Comparison of ENCODE assay signal across 17 cellular contexts in the genomic region with DNA sequence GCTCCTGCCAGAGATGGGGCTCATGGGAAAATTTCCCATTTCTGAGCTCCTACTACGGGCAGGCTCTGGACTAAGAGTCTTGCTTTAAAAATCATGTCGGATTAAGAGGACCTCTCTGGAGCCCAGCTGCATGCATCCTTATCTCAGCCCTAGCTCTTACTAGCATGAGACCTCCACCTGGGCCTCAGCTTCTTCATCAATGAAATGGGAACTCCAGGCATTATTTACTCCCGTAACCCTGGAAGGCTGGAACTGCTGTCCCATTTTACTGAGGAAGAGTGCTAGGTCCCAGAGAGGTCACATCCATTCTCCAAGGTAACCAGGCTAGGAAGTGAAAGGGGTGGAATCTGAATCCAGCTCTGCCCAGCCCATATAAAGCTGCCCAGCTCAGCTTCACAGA. TPM values are rescaled to one million over a fixed set of nuclear protein-coding genes. Genes with fewer than 3 reads are reported as not detected.
DNase-seq lines count a peak whose midpoint lies in the region; ATAC-seq, FAIRE-seq and TF ChIP-seq lines count a peak whose summit lies in the region.
"Had no signal": no experiment of that assay in that cellular context is flagged by ENCODE, and none has a peak within 500 bp of the region (broad histone marks: within the 10 kb centered on the region; RNA-seq: fewer than 3 reads in every experiment).

No MANE protein-coding gene starts in this region.

- no peak for DNase-seq in K562 (ENCODE audit: extremely low read depth in 1 of 4, low spot score in 3 of 4)
- no peak for DNase-seq in stomach
- no peak for DNase-seq in NCI-H1092 treated with DMSO at 0.1 percent for 48 hours (lab: John Stamatoyannopoulos, UW)
- DNase-seq in sigmoid colon: no peak
- DNase-seq: COR-L47, DMS153, Karpas-422, NCI-H1417 treated with DMSO at 0.1 percent for 48 hours, NCI-H2029, NCI-H2171 treated with DMSO at 0.1 percent for 48 hours had no signal

- no peak overlapping the region for H2AFZ ChIP-seq in K562 (ENCODE audit: low read depth, low read length)

- in situ Hi-C loops in K562 (cut with MboI): no loop called here

- TF ChIP-seq POLR2A in K562 (conservative IDR thresholded peaks at IDR 0.05) (no peak), gastroesophageal sphincter (IDR thresholded peaks at IDR 0.05) (no peak), stomach (IDR thresholded peaks at IDR 0.05) (no peak), sigmoid colon (IDR thresholded peaks at IDR 0.05) (no peak)

- ATAC-seq in K562: no peak
- no peak for ATAC-seq in gastroesophageal sphincter
- ATAC-seq in HG03097 (IDR thresholded peaks at IDR 0.05; ENCODE audit: low FRiP score, unreplicated experiment): no peak
- ATAC-seq: Panc1, Right ventricle myocardium inferior had no signal

- FAIRE-seq in K562 (lab: Jason Lieb, UNC): no peak
- FAIRE-seq: H54 had no signal

- peaks cover 0 to 21% of the 10 kb centered on the region in 2 experiments; a peak in 3 of 5 replicates for H3K4me1 ChIP-seq in K562 (replicated peaks in 1 of 2; ENCODE audit: control insufficient read depth in 2 of 2, insufficient read depth in 2 of 2, low read length in 2 of 2)
- peaks cover 0 to 68% (median 32%) of the 10 kb centered on the region in 3 donors for H3K4me1 ChIP-seq in gastroesophageal sphincter
- peaks cover 16 to 83% (median 41%) of the 10 kb centered on the region in 4 donors for H3K4me1 ChIP-seq in stomach
- peaks cover 0 to 42% (median 23%) of the 10 kb centered on the region in 4 donors for H3K4me1 ChIP-seq in sigmoid colon

- H3K9ac ChIP-seq in K562 (ENCODE audit: insufficient read depth in 1 of 2, low read depth in 2 of 2, low read length in 2 of 2): peak overlapping the region in 1 of 2 experiments; percentile 75; a peak in 1 of 4 replicates

- CTCF ChIA-PET in K562 (lab: Yijun Ruan, JAX; ENCODE audit: low intra/inter-chr PET ratio): no interaction called here

- no peaks in the 10 kb centered on the region for H3K79me2 ChIP-seq in K562 (ENCODE audit: control insufficient read depth, insufficient read depth, low read length)

- H3K27ac ChIP-seq in K562 (ENCODE audit: extremely low read depth, low read depth, low read length) (no peak overlapping the region), gastroesophageal sphincter (peak overlapping the region in 3 of 4 donors; percentile 67 to 82 (median 79)), stomach (peak overlapping the region in 4 of 5 donors; percentile 31 to 83 (median 50)), sigmoid colon (peak overlapping the region in 2 of 4 donors; percentile 48 to 72)

- intact Hi-C loops in K562 (cut with micrococcal nuclease) (no loop called here), stomach (cut with DNase I; ENCODE audit: low total_unique reads) (no loop called here), sigmoid colon (cut with DNase I) (no loop called here)

- BruUV-seq in K562 (replicated peaks; lab: Mats Ljungman, UMichigan): no TSS peak

- no peaks in the 10 kb centered on the region for H3K9me3 ChIP-seq in K562 (replicated peaks; ENCODE audit: control insufficient read depth, insufficient read depth, low read depth, low read length)
- no peaks in the 10 kb centered on the region for H3K9me3 ChIP-seq in gastroesophageal sphincter
- no peaks in the 10 kb centered on the region for H3K9me3 ChIP-seq in stomach
- H3K9me3 ChIP-seq in sigmoid colon: no peaks in the 10 kb centered on the region

- 14% methylated on average over 3 of the region's 3 CpGs for WGBS in K562 (ENCODE audit: insufficient coverage, low coverage, missing lambda C conversion rate)
- WGBS in gastroesophageal sphincter (ENCODE audit: low coverage in 1 of 2), 2 donors: 83% methylated on average over 2 of the region's 3 CpGs; no CpG with 5 or more reads in 1 of the 2 donors
- 70 to 88% (median 77%) methylated on average over 1 to 3 of the region's 3 CpGs for WGBS in stomach, 5 donors
- 86% methylated on average over 3 of the region's 3 CpGs for WGBS in sigmoid colon, 2 donors

- H3K4me2 ChIP-seq in K562 (ENCODE audit: insufficient read depth, low read length): no peak overlapping the region

- TF ChIP-seq CTCF in K562 (IDR thresholded peaks at IDR 0.05 in 2 of 3, conservative IDR thresholded peaks at IDR 0.05 in 1 of 3; ENCODE audit: insufficient read depth in 2 of 3, low read depth in 1 of 3, low read length in 3 of 3) (no peak), gastroesophageal sphincter (IDR thresholded peaks at IDR 0.05) (no peak), stomach (IDR thresholded peaks at IDR 0.05) (no peak), sigmoid colon (IDR thresholded peaks at IDR 0.05) (no peak)

- H3K4me3 ChIP-seq in K562 (no peak overlapping the region), gastroesophageal sphincter (no peak overlapping the region), stomach (no peak overlapping the region), sigmoid colon (no peak overlapping the region)

- H3K36me3 ChIP-seq in K562 (ENCODE audit: control insufficient read depth, insufficient read depth, low read length) (no peaks in the 10 kb centered on the region), gastroesophageal sphincter (no peaks in the 10 kb centered on the region), stomach (no peaks in the 10 kb centered on the region), sigmoid colon (no peaks in the 10 kb centered on the region)

- H3K27me3 ChIP-seq in K562 (ENCODE audit: control insufficient read depth in 2 of 2, insufficient read depth in 2 of 2, low read length in 2 of 2) (peaks cover 0 to 10% of the 10 kb centered on the region in 2 experiments; a peak in 1 of 5 replicates), gastroesophageal sphincter (no peaks in the 10 kb centered on the region), stomach (peaks cover 0 to under 1% (median 0%) of the 10 kb centered on the region in 3 donors), sigmoid colon (no peaks in the 10 kb centered on the region)

- no peak for TF ChIP-seq RAD21 in K562 (CRISPR knock-in tag; conservative IDR thresholded peaks at IDR 0.05 in 1 of 2, IDR thresholded peaks at IDR 0.05 in 1 of 2)

- no peak for TF ChIP-seq EP300 in K562 (IDR thresholded peaks at IDR 0.05; ENCODE audit: low read length)
- TF ChIP-seq EP300 in gastroesophageal sphincter (IDR thresholded peaks at IDR 0.05): no peak
- TF ChIP-seq EP300 in stomach (IDR thresholded peaks at IDR 0.05): no peak
- TF ChIP-seq EP300 in sigmoid colon (IDR thresholded peaks at IDR 0.05): no peak

- no peaks in the 10 kb centered on the region for H3K9me1 ChIP-seq in K562 (ENCODE audit: control insufficient read depth, insufficient read depth, low read length)

- POLR2A ChIA-PET in K562 (lab: Yijun Ruan, JAX): interaction anchor here (0.6 to 3.7 kb wide), 12 partner anchors 8 to 415 kb away, joined by 3 to 19 read pairs (median 4); a partner anchor contains a TSS

- H4K20me1 ChIP-seq in K562 (replicated peaks; ENCODE audit: control insufficient read depth, insufficient read depth, low read length): no peaks in the 10 kb centered on the region; the same call in none of the 2 replicates

RNA-seq across cellular contexts. Expression of a gene that starts 6.2 kb away (rescaled TPM):
- 0.07 and 0.11 TPM in 2 replicates for total RNA-seq in K562 (2011; cell fraction: chromatin; rRNA removed; ENCODE audit: low replicate concordance)
- 0.13 and 0.17 TPM in 2 replicates for total RNA-seq in K562 (2011; cell fraction: nucleolus; rRNA removed)
- 0.07 TPM in 1 of 2 replicates, not detected in the other for total RNA-seq in K562 (2011; cell fraction: nucleoplasm; rRNA removed)
- total RNA-seq in K562 (2014; rRNA removed) (0.14 TPM in 1 of 2 replicates, not detected in the other), K562 (2014; rRNA removed; fragmentation: Illumina TruSeq; extraction: Trizol) (0.03 TPM in 1 of 2 replicates, not detected in the other), K562 (2015; rRNA removed; fragmentation: Illumina TruSeq; extraction: Trizol) (not detected in 2 replicates), K562 (2021) (0.04 and 0.09 TPM in 2 replicates), gastroesophageal sphincter (10 to 100 TPM; 43.3 to 57.8 (median 50.6) TPM), stomach (10 to 100 TPM in 1 of 5 donors, 1 to 10 TPM in 4; 3.5 to 19.2 (median 5.5) TPM), sigmoid colon (10 to 100 TPM in 1 of 4 donors, 1 to 10 TPM in 3; 1.8 to 13.0 (median 4.3) TPM)
- polyA plus RNA-seq in K562 (2011; rRNA removed) (0.04 TPM in 2 replicates), K562 (2014; fragmentation: Illumina TruSeq; extraction: Trizol) (0.07 TPM in 1 of 2 replicates, not detected in the other), K562 (2014; fragmentation: Nextera tagmentation; extraction: Ambion mirVana) (not detected), K562 (2014; rRNA removed) (0.03 TPM in 1 of 2 replicates, not detected in the other), stomach (1 to 10 TPM in 2 of 3 donors, under 1 TPM in 1; 0.92 to 5.0 (median 2.0) TPM), sigmoid colon (1 to 10 TPM in 2 of 3 donors, under 1 TPM in 1; 0.60 to 3.2 (median 2.4) TPM)
- polyA plus RNA-seq in K562 (2011; cell fraction: cytosol; rRNA removed): 0.09 TPM in 1 of 2 replicates, not detected in the other
- polyA plus RNA-seq in K562 (2011; cell fraction: nucleus; rRNA removed): 0.11 TPM in 1 of 2 replicates, not detected in the other
- polyA plus RNA-seq in K562 (2012): 0.01 and 0.07 TPM in 2 replicates
- polyA minus RNA-seq in K562 (2011; rRNA and poly(A)+ RNA removed): not detected in 2 replicates
- polyA minus RNA-seq in K562 (2011; cell fraction: cytosol; rRNA and poly(A)+ RNA removed): not detected in 2 replicates
- 0.13 TPM in 1 of 2 replicates, not detected in the other for polyA minus RNA-seq in K562 (2011; cell fraction: nucleus; rRNA and poly(A)+ RNA removed)

RNA-seq across cellular contexts. Expression of a gene that starts 30.1 kb away (rescaled TPM):
- total RNA-seq in K562 (2011; cell fraction: chromatin; rRNA removed; ENCODE audit: low replicate concordance): 6.1 and 18.5 TPM in 2 replicates
- 17.3 and 17.4 TPM in 2 replicates for total RNA-seq in K562 (2011; cell fraction: nucleolus; rRNA removed)
- 12.3 and 12.6 TPM in 2 replicates for total RNA-seq in K562 (2011; cell fraction: nucleoplasm; rRNA removed)
- 40.0 and 52.5 TPM in 2 replicates for total RNA-seq in K562 (2014; rRNA removed)
- total RNA-seq in K562 (2014; rRNA removed; fragmentation: Illumina TruSeq; extraction: Trizol): 15.1 and 21.2 TPM in 2 replicates
- 26.7 and 27.4 TPM in 2 replicates for total RNA-seq in K562 (2015; rRNA removed; fragmentation: Illumina TruSeq; extraction: Trizol)
- 30.9 and 33.4 TPM in 2 replicates for total RNA-seq in K562 (2021)
- 34.4 and 37.0 TPM in 2 replicates for polyA plus RNA-seq in K562 (2011; rRNA removed)
- polyA plus RNA-seq in K562 (2011; cell fraction: cytosol; rRNA removed): 43.8 and 51.3 TPM in 2 replicates
- 27.6 and 28.3 TPM in 2 replicates for polyA plus RNA-seq in K562 (2011; cell fraction: nucleus; rRNA removed)
- 24.0 and 26.0 TPM in 2 replicates for polyA plus RNA-seq in K562 (2012)
- polyA plus RNA-seq in K562 (2014; fragmentation: Illumina TruSeq; extraction: Trizol): 25.2 and 26.7 TPM in 2 replicates
- polyA plus RNA-seq in K562 (2014; fragmentation: Nextera tagmentation; extraction: Ambion mirVana): 1 to 10 TPM; 5.9 to 8.4 TPM
- polyA plus RNA-seq in K562 (2014; rRNA removed): 29.9 and 37.2 TPM in 2 replicates
- 12.3 and 15.7 TPM in 2 replicates for polyA minus RNA-seq in K562 (2011; rRNA and poly(A)+ RNA removed)
- 12.0 and 12.3 TPM in 2 replicates for polyA minus RNA-seq in K562 (2011; cell fraction: cytosol; rRNA and poly(A)+ RNA removed)
- polyA minus RNA-seq in K562 (2011; cell fraction: nucleus; rRNA and poly(A)+ RNA removed): 4.6 and 6.2 TPM in 2 replicates
- 10 to 100 TPM; 23.8 to 43.4 (median 32.6) TPM for total RNA-seq in gastroesophageal sphincter
- 10 to 100 TPM in 3 of 5 donors, 1 to 10 TPM in 2; 1.8 to 15.1 (median 11.6) TPM for total RNA-seq in stomach
- 10 to 100 TPM; 21.3 to 27.5 (median 24.7) TPM for polyA plus RNA-seq in stomach
- 10 to 100 TPM; 24.3 to 49.6 (median 37.0) TPM for total RNA-seq in sigmoid colon
- 10 to 100 TPM; 21.6 to 30.0 (median 29.6) TPM for polyA plus RNA-seq in sigmoid colon

RNA-seq across cellular contexts. Expression of a gene that starts 30.5 kb away (rescaled TPM):
- total RNA-seq in K562 (2011; cell fraction: chromatin; rRNA removed; ENCODE audit: low replicate concordance): 60.6 and 88.2 TPM in 2 replicates
- total RNA-seq in K562 (2011; cell fraction: nucleolus; rRNA removed): 67.4 and 71.0 TPM in 2 replicates
- 76.7 and 96.0 TPM in 2 replicates for total RNA-seq in K562 (2011; cell fraction: nucleoplasm; rRNA removed)
- total RNA-seq in K562 (2014; rRNA removed) (132 and 141 TPM in 2 replicates), K562 (2014; rRNA removed; fragmentation: Illumina TruSeq; extraction: Trizol) (109 and 114 TPM in 2 replicates), K562 (2015; rRNA removed; fragmentation: Illumina TruSeq; extraction: Trizol) (112 and 115 TPM in 2 replicates), K562 (2021) (83.4 and 90.9 TPM in 2 replicates), gastroesophageal sphincter (100 to 1,000 TPM; 102 to 166 (median 129) TPM), stomach (10 to 100 TPM in 4 of 5 donors, 1 to 10 TPM in 1; 8.9 to 63.9 (median 19.8) TPM), sigmoid colon (100 to 1,000 TPM; 108 to 177 (median 129) TPM)
- polyA plus RNA-seq in K562 (2011; rRNA removed) (128 and 141 TPM in 2 replicates), K562 (2014; fragmentation: Illumina TruSeq; extraction: Trizol) (127 and 140 TPM in 2 replicates), K562 (2014; fragmentation: Nextera tagmentation; extraction: Ambion mirVana) (10 to 100 TPM; 20.6 to 41.8 TPM), K562 (2014; rRNA removed) (119 and 142 TPM in 2 replicates), stomach (10 to 100 TPM; 61.1 to 64.0 (median 62.8) TPM), sigmoid colon (100 to 1,000 TPM in 1 of 3 donors, 10 to 100 TPM in 2; 75.1 to 102 (median 80.9) TPM)
- 75.6 and 128 TPM in 2 replicates for polyA plus RNA-seq in K562 (2011; cell fraction: cytosol; rRNA removed)
- 80.4 and 107 TPM in 2 replicates for polyA plus RNA-seq in K562 (2011; cell fraction: nucleus; rRNA removed)
- 109 and 110 TPM in 2 replicates for polyA plus RNA-seq in K562 (2012)
- polyA minus RNA-seq in K562 (2011; rRNA and poly(A)+ RNA removed): 47.8 and 54.0 TPM in 2 replicates
- 29.4 and 32.5 TPM in 2 replicates for polyA minus RNA-seq in K562 (2011; cell fraction: cytosol; rRNA and poly(A)+ RNA removed)
- 18.6 and 31.1 TPM in 2 replicates for polyA minus RNA-seq in K562 (2011; cell fraction: nucleus; rRNA and poly(A)+ RNA removed)

RNA-seq across cellular contexts. Expression of a gene that starts 34.9 kb away (rescaled TPM):
- 0.62 TPM in 1 of 2 replicates, not detected in the other for total RNA-seq in K562 (2011; cell fraction: chromatin; rRNA removed; ENCODE audit: low replicate concordance)
- total RNA-seq in K562 (2011; cell fraction: nucleolus; rRNA removed): 0.92 and 1.0 TPM in 2 replicates
- 0.66 and 0.92 TPM in 2 replicates for total RNA-seq in K562 (2011; cell fraction: nucleoplasm; rRNA removed)
- 0.36 TPM in 1 of 2 replicates, not detected in the other for total RNA-seq in K562 (2014; rRNA removed)
- total RNA-seq in K562 (2014; rRNA removed; fragmentation: Illumina TruSeq; extraction: Trizol): 0.19 TPM in 1 of 2 replicates, not detected in the other
- total RNA-seq in K562 (2015; rRNA removed; fragmentation: Illumina TruSeq; extraction: Trizol): 0.19 and 0.40 TPM in 2 replicates
- 0.60 and 0.78 TPM in 2 replicates for total RNA-seq in K562 (2021)
- polyA plus RNA-seq in K562 (2011; rRNA removed): 0.06 and 0.24 TPM in 2 replicates
- 0.19 and 0.25 TPM in 2 replicates for polyA plus RNA-seq in K562 (2011; cell fraction: cytosol; rRNA removed)
- polyA plus RNA-seq in K562 (2011; cell fraction: nucleus; rRNA removed): 0.41 and 0.68 TPM in 2 replicates
- polyA plus RNA-seq in K562 (2012): 0.21 and 0.25 TPM in 2 replicates
- 0.24 and 0.37 TPM in 2 replicates for polyA plus RNA-seq in K562 (2014; fragmentation: Illumina TruSeq; extraction: Trizol)
- under 1 TPM; 0.08 to 0.14 TPM for polyA plus RNA-seq in K562 (2014; fragmentation: Nextera tagmentation; extraction: Ambion mirVana)
- polyA plus RNA-seq in K562 (2014; rRNA removed): 0.19 and 0.94 TPM in 2 replicates
- not detected in 2 replicates for polyA minus RNA-seq in K562 (2011; rRNA and poly(A)+ RNA removed)
- not detected in 2 replicates for polyA minus RNA-seq in K562 (2011; cell fraction: cytosol; rRNA and poly(A)+ RNA removed)
- polyA minus RNA-seq in K562 (2011; cell fraction: nucleus; rRNA and poly(A)+ RNA removed): 0.56 TPM in 1 of 2 replicates, not detected in the other
- total RNA-seq in gastroesophageal sphincter: under 1 TPM in 1 of 4 donors, not detected in 3; 0.73 TPM
- not detected for total RNA-seq in stomach
- polyA plus RNA-seq in stomach: under 1 TPM; 0.25 to 0.76 (median 0.60) TPM
- total RNA-seq in sigmoid colon: under 1 TPM in 1 of 4 donors, not detected in 3; 0.33 TPM
- polyA plus RNA-seq in sigmoid colon: under 1 TPM in 1 of 3 donors, not detected in 2; 0.19 TPM
- total RNA-seq: NCI-H460, Right ventricle myocardium inferior had no signal
- polyA plus RNA-seq: CD14-positive monocyte had no signal

RNA-seq across cellular contexts. Expression of a gene that starts 37.2 kb away (rescaled TPM):
- total RNA-seq in K562 (2011; cell fraction: chromatin; rRNA removed; ENCODE audit: low replicate concordance): 28.8 and 80.6 TPM in 2 replicates
- 47.5 and 62.2 TPM in 2 replicates for total RNA-seq in K562 (2011; cell fraction: nucleolus; rRNA removed)
- 37.8 and 52.2 TPM in 2 replicates for total RNA-seq in K562 (2011; cell fraction: nucleoplasm; rRNA removed)
- total RNA-seq in K562 (2014; rRNA removed) (72.8 and 74.4 TPM in 2 replicates), K562 (2014; rRNA removed; fragmentation: Illumina TruSeq; extraction: Trizol) (17.4 and 20.8 TPM in 2 replicates), K562 (2015; rRNA removed; fragmentation: Illumina TruSeq; extraction: Trizol) (34.5 and 37.8 TPM in 2 replicates), K562 (2021) (101 and 108 TPM in 2 replicates), gastroesophageal sphincter (100 to 1,000 TPM; 147 to 243 (median 172) TPM), stomach (100 to 1,000 TPM in 2 of 5 donors, 10 to 100 TPM in 3; 14.6 to 164 (median 40.3) TPM), sigmoid colon (100 to 1,000 TPM; 104 to 226 (median 129) TPM)
- polyA plus RNA-seq in K562 (2011; rRNA removed) (17.2 and 18.4 TPM in 2 replicates), K562 (2014; fragmentation: Illumina TruSeq; extraction: Trizol) (49.2 and 53.7 TPM in 2 replicates), K562 (2014; fragmentation: Nextera tagmentation; extraction: Ambion mirVana) (1 to 10 TPM; 3.6 to 4.4 TPM), K562 (2014; rRNA removed) (53.8 and 54.7 TPM in 2 replicates), stomach (10 to 100 TPM; 36.7 to 42.8 (median 42.4) TPM), sigmoid colon (10 to 100 TPM; 31.8 to 60.9 (median 57.1) TPM)
- 14.6 and 28.7 TPM in 2 replicates for polyA plus RNA-seq in K562 (2011; cell fraction: cytosol; rRNA removed)
- 34.1 and 46.2 TPM in 2 replicates for polyA plus RNA-seq in K562 (2011; cell fraction: nucleus; rRNA removed)
- 51.5 and 56.5 TPM in 2 replicates for polyA plus RNA-seq in K562 (2012)
- 8.2 and 9.2 TPM in 2 replicates for polyA minus RNA-seq in K562 (2011; rRNA and poly(A)+ RNA removed)
- polyA minus RNA-seq in K562 (2011; cell fraction: cytosol; rRNA and poly(A)+ RNA removed): 31.8 and 55.1 TPM in 2 replicates
- 13.1 and 14.8 TPM in 2 replicates for polyA minus RNA-seq in K562 (2011; cell fraction: nucleus; rRNA and poly(A)+ RNA removed)
